18 cellular contexts compared by ENCODE assay signal in the genomic region with DNA sequence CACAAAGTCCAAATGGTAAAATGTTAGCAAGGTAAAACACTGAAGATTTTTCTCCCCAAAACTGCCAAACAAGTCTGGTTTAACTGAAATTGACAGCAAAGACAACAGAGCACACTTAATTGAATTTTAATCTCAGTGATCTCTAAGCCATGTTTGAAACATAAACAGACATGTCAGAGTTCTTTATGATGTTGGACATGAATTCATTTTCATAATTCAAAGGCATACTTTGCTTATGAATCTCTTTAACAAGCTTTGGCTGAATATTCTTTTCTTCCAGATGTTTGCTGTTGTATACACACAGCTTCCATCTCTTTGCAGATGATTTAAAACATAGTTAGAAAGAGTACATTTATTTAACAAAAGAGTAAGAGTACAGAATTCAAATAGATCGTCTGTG.
DNase-seq lines count a peak whose midpoint lies in the region; ATAC-seq and TF ChIP-seq lines count a peak whose summit lies in the region.
"Had no signal": no experiment of that assay in that cellular context is flagged by ENCODE, and none has a peak within 500 bp of the region (broad histone marks: within the 10 kb centered on the region; RNA-seq: fewer than 3 reads in every experiment).

No MANE protein-coding gene starts in this region.

- no peaks in the 10 kb centered on the region for H4K20me1 ChIP-seq in SK-N-SH (ENCODE audit: insufficient read depth)
- H4K20me1 ChIP-seq: BLaER1 had no signal

- no peak overlapping the region for H2AFZ ChIP-seq in SK-N-SH (ENCODE audit: low read depth)
- H2AFZ ChIP-seq in mesenchymal stem cell (ENCODE audit: low read depth, low read length), result no peak overlapping the region

- H3K4me2 ChIP-seq in SK-N-SH, result no peak overlapping the region
- no peak overlapping the region for H3K4me2 ChIP-seq in mesenchymal stem cell (ENCODE audit: low read length, poor library complexity, severe bottlenecking)
- H3K4me2 ChIP-seq: BLaER1 had no signal

- no peak overlapping the region for H3K18ac ChIP-seq in mesenchymal stem cell (ENCODE audit: low read depth in 1 of 2, low read length in 2 of 2)

- H3K79me2 ChIP-seq in SK-N-SH (ENCODE audit: insufficient read depth), result no peaks in the 10 kb centered on the region

- H3K14ac ChIP-seq in mesenchymal stem cell (ENCODE audit: low read length in 2 of 2), result no peak overlapping the region

- no peak overlapping the region for H3K4me3 ChIP-seq in SK-N-SH (ENCODE audit: low read depth in 2 of 2, low read length in 1 of 2)
- H3K4me3 ChIP-seq in mesenchymal stem cell (ENCODE audit: insufficient read depth in 1 of 2, low read depth in 1 of 2, low read length in 2 of 2), result peak overlapping the region in 1 of 2 experiments; percentile 80
- no peak overlapping the region for H3K4me3 ChIP-seq in breast epithelium
- H3K4me3 ChIP-seq: BLaER1, GM23248, K562 had no signal

- no peaks in the 10 kb centered on the region for H3K9me3 ChIP-seq in SK-N-SH
- no peaks in the 10 kb centered on the region for H3K9me3 ChIP-seq in mesenchymal stem cell (ENCODE audit: control insufficient read depth, low read length)
- H3K9me3 ChIP-seq in breast epithelium, result no peaks in the 10 kb centered on the region
- H3K9me3 ChIP-seq: BLaER1 had no signal

- H2BK5ac ChIP-seq in mesenchymal stem cell (ENCODE audit: low read depth, low read length, poor library complexity, severe bottlenecking), result no peak overlapping the region

- no peaks in the 10 kb centered on the region for H3K36me3 Mint-ChIP-seq in effector memory CD8-positive, alpha-beta T cell (ENCODE audit: insufficient read depth)
- H3K36me3 Mint-ChIP-seq: CD4-positive, alpha-beta memory T cell had no signal

- ATAC-seq in SK-N-SH treated with all-trans-retinoic acid at 6 μM for 48 hours (no peak), GM18511 (IDR thresholded peaks at IDR 0.05; ENCODE audit: unreplicated experiment) (no peak)
- ATAC-seq in effector memory CD8-positive, alpha-beta T cell (replicated peaks), result no peak
- ATAC-seq: HCT116, K562 had no signal

- no peak overlapping the region for H3K4me3 Mint-ChIP-seq in effector memory CD8-positive, alpha-beta T cell

- CTCF ChIA-PET in SK-N-SH (lab: Yijun Ruan, JAX), result interaction anchor here (0.6 kb wide), 1 partner anchor 1939 kb away, joined by 3 read pairs; no protein-coding TSS in a partner anchor

- no peaks in the 10 kb centered on the region for H3F3A ChIP-seq in SK-N-SH (replicated peaks; ENCODE audit: insufficient read depth)

- no peak overlapping the region for H4K8ac ChIP-seq in mesenchymal stem cell (ENCODE audit: low read length)

- H3K9ac ChIP-seq in SK-N-SH (no peak overlapping the region), mesenchymal stem cell (ENCODE audit: low read length) (peak overlapping the region; percentile 87)
- H3K9ac ChIP-seq: BLaER1, GM23248 had no signal

- intact Hi-C loops in breast epithelium (cut with DNase I; ENCODE audit: low total_unique reads), result no loop called here

- no peak overlapping the region for H3K27ac Mint-ChIP-seq in effector memory CD8-positive, alpha-beta T cell

- no peak for TF ChIP-seq POLR2A in breast epithelium (IDR thresholded peaks at IDR 0.05)

- H2BK15ac ChIP-seq in mesenchymal stem cell (ENCODE audit: low read depth, poor library complexity, severe bottlenecking), result no peak overlapping the region

- TF ChIP-seq CTCF in SK-N-SH (IDR thresholded peaks at IDR 0.05) (no peak), breast epithelium (IDR thresholded peaks at IDR 0.05) (no peak)

- H3K27me3 ChIP-seq in SK-N-SH (ENCODE audit: insufficient read depth) (no peaks in the 10 kb centered on the region), mesenchymal stem cell (ENCODE audit: control insufficient read depth in 1 of 2, insufficient read depth in 1 of 2, low read length in 2 of 2) (no peaks in the 10 kb centered on the region), breast epithelium (no peaks in the 10 kb centered on the region)
- H3K27me3 ChIP-seq: BLaER1 had no signal

- H2BK120ac ChIP-seq in mesenchymal stem cell (ENCODE audit: low read depth, low read length), result no peak overlapping the region

- H3K27ac ChIP-seq in SK-N-SH (ENCODE audit: low read depth in 2 of 2, low read length in 1 of 2), result peak overlapping the region in 1 of 2 experiments; percentile 53; a peak in 2 of 4 replicates
- H3K27ac ChIP-seq in mesenchymal stem cell (ENCODE audit: low read length, poor library complexity, severe bottlenecking), result no peak overlapping the region
- H3K27ac ChIP-seq in breast epithelium, result no peak overlapping the region
- H3K27ac ChIP-seq: 22Rv1, BLaER1, GM23248 had no signal

- no peak overlapping the region for H3K23ac ChIP-seq in mesenchymal stem cell (ENCODE audit: low read length in 2 of 2)

- TF ChIP-seq RAD21 in SK-N-SH (IDR thresholded peaks at IDR 0.05; ENCODE audit: low read length), result no peak

- H3K79me1 ChIP-seq in mesenchymal stem cell (replicated peaks; ENCODE audit: low read length, poor library complexity, severe bottlenecking), result no peaks in the 10 kb centered on the region

- no peak overlapping the region for H4K91ac ChIP-seq in mesenchymal stem cell (ENCODE audit: low read length)

- POLR2A ChIA-PET in SK-N-SH (lab: Yijun Ruan, JAX), result no interaction called here

- no peaks in the 10 kb centered on the region for H3K9me2 ChIP-seq in SK-N-SH

- H3K9me3 Mint-ChIP-seq in effector memory CD8-positive, alpha-beta T cell, result peaks cover 0 to 6% of the 10 kb centered on the region in 2 donors
- H3K9me3 Mint-ChIP-seq: CD4-positive, alpha-beta memory T cell had no signal

- peaks cover 0 to 11% of the 10 kb centered on the region in 2 donors for H3K27me3 Mint-ChIP-seq in effector memory CD8-positive, alpha-beta T cell

- H3K36me3 ChIP-seq in SK-N-SH (replicated peaks in 1 of 2; ENCODE audit: control insufficient read depth in 1 of 2, insufficient read depth in 2 of 2, low read length in 1 of 2) (no peaks in the 10 kb centered on the region), mesenchymal stem cell (ENCODE audit: control insufficient read depth in 1 of 2, insufficient read depth in 2 of 2, low read depth in 1 of 2, low read length in 2 of 2) (no peaks in the 10 kb centered on the region), breast epithelium (no peaks in the 10 kb centered on the region)
- H3K36me3 ChIP-seq: BLaER1 had no signal

- DNase-seq in SK-N-SH, result no peak
- DNase-seq in fibroblast of gingiva (ENCODE audit: low read depth), result peak; percentile 9
- no peak for DNase-seq in mesenchymal stem cell
- no peak for DNase-seq in breast epithelium (ENCODE audit: low spot score in 2 of 2)
- DNase-seq in AG08395 (ENCODE audit: low spot score), result no peak
- no peak for DNase-seq in effector memory CD8-positive, alpha-beta T cell
- DNase-seq: Calu3; CD4-positive, alpha-beta memory T cell; GM23248; NCI-H1105; NCI-H510A treated with DMSO at 0.1 percent for 48 hours; NCI-H774 had no signal

- H2AK5ac ChIP-seq in mesenchymal stem cell (ENCODE audit: low read length, severe bottlenecking), result no peak overlapping the region

- peak; percentile 12 to 38; a peak in 1 of 4 replicates for TF ChIP-seq EP300 in SK-N-SH (IDR thresholded peaks at IDR 0.05; ENCODE audit: borderline replicate concordance in 1 of 2, low read depth in 1 of 2, low read length in 1 of 2)

- 61% methylated on average over 1 of the region's 1 CpG for WGBS in SK-N-SH (ENCODE audit: low lambda C conversion rate)
- WGBS in mesenchymal stem cell, result no CpG with 5 or more reads among the region's 1 CpG

- peaks cover 6 to 10% of the 10 kb centered on the region in 2 donors for H3K4me1 Mint-ChIP-seq in effector memory CD8-positive, alpha-beta T cell (ENCODE audit: low read depth in 2 of 2)

- H3K4ac ChIP-seq in mesenchymal stem cell (ENCODE audit: low read depth in 1 of 2, low read length in 2 of 2), result no peak overlapping the region

- no peak overlapping the region for H2BK12ac ChIP-seq in mesenchymal stem cell (ENCODE audit: low read length in 2 of 2)

- H3K4me1 ChIP-seq in SK-N-SH (ENCODE audit: control insufficient read depth in 1 of 2, insufficient read depth in 2 of 2, low read depth in 1 of 2, low read length in 1 of 2) (peaks cover 0 to 5% of the 10 kb centered on the region in 2 experiments; a peak in 1 of 4 replicates), mesenchymal stem cell (ENCODE audit: control insufficient read depth, insufficient read depth, low read depth, low read length) (no peaks in the 10 kb centered on the region), breast epithelium (no peaks in the 10 kb centered on the region)
- H3K4me1 ChIP-seq: BLaER1 had no signal

TF ChIP-seq in SK-N-SH, 30 proteins besides CTCF, POLR2A, EP300 and RAD21 (continues in another document):
- no peak for TF ChIP-seq TAF1 (IDR thresholded peaks at IDR 0.05; ENCODE audit: borderline replicate concordance, low read depth, low read length)
- TF ChIP-seq TCF12 (IDR thresholded peaks at IDR 0.05), result peak; percentile 51
- TF ChIP-seq SIN3A (IDR thresholded peaks at IDR 0.05; ENCODE audit: borderline replicate concordance, low read depth, low read length), result no peak
- TF ChIP-seq, protein P1, sequence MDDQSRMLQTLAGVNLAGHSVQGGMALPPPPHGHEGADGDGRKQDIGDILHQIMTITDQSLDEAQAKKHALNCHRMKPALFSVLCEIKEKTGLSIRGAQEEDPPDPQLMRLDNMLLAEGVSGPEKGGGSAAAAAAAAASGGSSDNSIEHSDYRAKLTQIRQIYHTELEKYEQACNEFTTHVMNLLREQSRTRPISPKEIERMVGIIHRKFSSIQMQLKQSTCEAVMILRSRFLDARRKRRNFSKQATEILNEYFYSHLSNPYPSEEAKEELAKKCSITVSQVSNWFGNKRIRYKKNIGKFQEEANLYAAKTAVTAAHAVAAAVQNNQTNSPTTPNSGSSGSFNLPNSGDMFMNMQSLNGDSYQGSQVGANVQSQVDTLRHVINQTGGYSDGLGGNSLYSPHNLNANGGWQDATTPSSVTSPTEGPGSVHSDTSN (IDR thresholded peaks at IDR 0.05), result peak; percentile 75
- no peak for TF ChIP-seq NFIC (IDR thresholded peaks at IDR 0.05; ENCODE audit: borderline replicate concordance)

TF ChIP-seq in SK-N-SH treated with all-trans-retinoic acid at 6 μM for 48 hours, 23 proteins besides CTCF, POLR2A, EP300 and RAD21 (continues in another document):
- TF ChIP-seq SNAI2 (CRISPR knock-in tag; IDR thresholded peaks at IDR 0.05) (no peak), ARNTL (CRISPR knock-in tag; IDR thresholded peaks at IDR 0.05; ENCODE audit: borderline replicate concordance, low read depth) (no peak), ZFP3 (CRISPR knock-in tag; IDR thresholded peaks at IDR 0.05) (no peak), CSDC2 (CRISPR knock-in tag; IDR thresholded peaks at IDR 0.05) (no peak), PPARA (CRISPR knock-in tag; IDR thresholded peaks at IDR 0.05; ENCODE audit: borderline replicate concordance) (no peak), ESRRG (CRISPR knock-in tag; IDR thresholded peaks at IDR 0.05) (no peak), RARB (CRISPR knock-in tag; IDR thresholded peaks at IDR 0.05) (no peak)
